In the genomic region with DNA sequence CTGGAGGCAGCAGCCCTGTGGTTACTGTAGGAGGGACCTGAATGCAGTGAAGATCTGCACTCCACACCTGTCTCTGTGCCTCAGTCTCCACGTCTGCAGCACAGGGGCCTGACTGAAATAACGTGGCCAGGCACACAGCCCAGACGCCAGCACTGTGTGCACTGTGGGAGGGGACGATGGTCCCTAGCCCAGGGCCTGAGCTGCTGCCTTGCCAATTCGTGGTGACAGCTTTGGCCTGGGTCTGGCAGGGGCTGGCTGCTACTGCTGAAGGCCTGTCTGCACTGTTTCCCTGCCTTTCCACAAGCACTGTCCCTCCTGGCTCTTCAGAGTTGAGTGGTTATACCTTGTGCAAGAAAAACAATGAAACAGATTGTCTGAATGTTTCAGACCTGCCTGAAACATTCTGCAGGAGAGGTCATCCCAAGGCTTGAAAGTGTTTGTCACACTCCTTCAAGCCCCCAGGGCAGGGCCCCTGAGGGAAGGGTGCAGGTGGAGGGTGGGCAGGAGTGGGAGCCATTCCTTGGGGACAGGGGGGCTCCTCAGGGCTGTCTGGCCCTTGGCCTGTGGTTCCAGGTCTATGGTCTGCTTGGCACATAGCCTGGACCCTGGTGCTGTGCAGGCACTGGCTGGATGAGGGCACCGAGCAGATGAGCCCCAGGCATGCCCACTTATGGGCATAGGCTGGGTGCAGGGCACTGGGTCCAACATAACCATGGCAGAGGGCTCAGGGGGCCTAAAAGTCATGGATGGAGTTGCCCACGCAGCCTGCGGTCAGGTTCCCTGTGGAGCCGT, we compare ENCODE assay signal across 2 cellular contexts.
TF ChIP-seq lines count a peak whose summit lies in the region.

No MANE protein-coding gene starts in this region.

TF ChIP-seq in HCT116, 20 proteins besides CTCF, POLR2A, EP300 and RAD21:
- TF ChIP-seq EZH2 (IDR thresholded peaks at IDR 0.05) = no peak

TF ChIP-seq in GM12878, 131 proteins besides CTCF, POLR2A, EP300 and RAD21:
- TF ChIP-seq SRF (IDR thresholded peaks at IDR 0.05; ENCODE audit: low read depth in 2 of 2, low read length in 2 of 2) (peak in 1 of 2 experiments; percentile 42; a peak in 2 of 4 replicates), SUZ12 (IDR thresholded peaks at IDR 0.05; ENCODE audit: unreplicated experiment) (no peak)
